In the genomic region with DNA sequence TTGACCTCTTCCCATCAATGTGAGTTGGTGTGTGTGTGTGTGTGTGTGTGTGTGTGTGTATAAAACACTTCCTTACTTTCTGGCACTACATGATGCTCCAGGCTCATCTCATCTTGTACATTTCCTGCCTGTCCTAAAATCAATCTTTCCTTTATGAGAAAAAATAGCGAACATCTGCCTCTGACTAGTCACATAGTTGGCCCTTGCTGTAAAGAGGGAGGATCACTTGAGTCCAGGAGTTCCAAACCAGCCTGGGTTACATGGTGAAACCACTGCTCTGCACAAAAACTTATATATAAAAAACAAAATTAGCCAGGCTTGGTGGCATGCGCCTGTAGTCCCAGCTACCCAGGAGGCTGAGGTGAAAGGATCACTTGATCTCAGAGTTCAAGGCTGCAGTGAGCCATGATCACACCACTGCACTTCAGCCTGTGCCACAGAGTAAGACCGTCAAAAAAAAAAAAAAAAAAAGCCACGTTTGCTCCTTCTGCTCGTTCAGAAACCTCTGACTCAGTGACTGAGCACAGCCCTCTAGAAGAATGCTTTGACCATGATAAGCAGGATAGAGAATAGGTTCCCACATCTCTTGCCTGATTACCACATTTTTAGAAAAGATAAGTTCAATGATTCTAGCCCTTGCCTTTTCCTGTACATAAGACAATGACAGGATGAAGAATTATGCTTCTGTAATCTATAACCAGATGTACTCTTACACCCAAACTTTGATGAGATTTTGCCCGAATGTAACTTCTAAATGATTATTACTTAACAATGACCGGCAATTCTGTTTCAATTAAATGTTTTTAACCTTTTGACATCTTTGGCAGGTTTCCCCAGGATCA, we compare ENCODE assay signal across 1 cellular context.
TF ChIP-seq lines count a peak whose summit lies in the region.

No MANE protein-coding gene starts in this region.

TF ChIP-seq in IMR-90, 13 proteins besides CTCF, POLR2A, EP300 and RAD21 (continued from another document):
- TF ChIP-seq MAFK (IDR thresholded peaks at IDR 0.05; ENCODE audit: low read depth, low read length) (no peak; the same call in 1 of the 2 replicates), CHD1 (IDR thresholded peaks at IDR 0.05; ENCODE audit: low read depth, low read length) (no peak), NFE2L2 (IDR thresholded peaks at IDR 0.05; ENCODE audit: low read depth, low read length) (no peak), MAZ (IDR thresholded peaks at IDR 0.05; ENCODE audit: borderline replicate concordance, low read depth, low read length) (no peak), BHLHE40 (IDR thresholded peaks at IDR 0.05; ENCODE audit: low read depth, low read length) (no peak)
- TF ChIP-seq, protein P1, sequence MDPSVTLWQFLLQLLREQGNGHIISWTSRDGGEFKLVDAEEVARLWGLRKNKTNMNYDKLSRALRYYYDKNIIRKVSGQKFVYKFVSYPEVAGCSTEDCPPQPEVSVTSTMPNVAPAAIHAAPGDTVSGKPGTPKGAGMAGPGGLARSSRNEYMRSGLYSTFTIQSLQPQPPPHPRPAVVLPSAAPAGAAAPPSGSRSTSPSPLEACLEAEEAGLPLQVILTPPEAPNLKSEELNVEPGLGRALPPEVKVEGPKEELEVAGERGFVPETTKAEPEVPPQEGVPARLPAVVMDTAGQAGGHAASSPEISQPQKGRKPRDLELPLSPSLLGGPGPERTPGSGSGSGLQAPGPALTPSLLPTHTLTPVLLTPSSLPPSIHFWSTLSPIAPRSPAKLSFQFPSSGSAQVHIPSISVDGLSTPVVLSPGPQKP (IDR thresholded peaks at IDR 0.05; ENCODE audit: borderline replicate concordance, low read depth, low read length): no peak
